Comparison of ENCODE assay signal across 31 cellular contexts in genomic region chr5:110108520-110108919, GRCh38.
"Had no signal": no experiment of that assay in that cellular context is flagged by ENCODE, and none has a peak within 500 bp of the region (broad histone marks: within the 10 kb centered on the region; RNA-seq: fewer than 3 reads in every experiment).

No MANE protein-coding gene starts in this region.

- H3K4me1 Mint-ChIP-seq: activated T-helper 17 cell treated with anti-CD3 and anti-CD28 coated beads, Interleukin-2, amount 50 U/mL, for 72 hours had no signal

- H3K36me3 Mint-ChIP-seq: activated naive CD4-positive, alpha-beta T cell treated with anti-CD3 and anti-CD28 coated beads, Interleukin-2, amount 50 U/mL, for 72 hours; activated naive CD8-positive, alpha-beta T cell treated with anti-CD3 and anti-CD28 coated beads, Interleukin-2, amount 10 ng/mL, durations not matched to agents 7 days and 5 days; brain; WTC11 had no signal

- H3K4me3 ChIP-seq: colonic mucosa, esophagus muscularis mucosa, gastrocnemius medialis, heart right ventricle, hepatocyte had no signal

- H3K79me2 ChIP-seq: hepatocyte had no signal

- H3K9me3 ChIP-seq: ascending aorta, colonic mucosa, esophagus muscularis mucosa, gastrocnemius medialis, heart right ventricle had no signal

- H3K27ac Mint-ChIP-seq: activated CD4-positive, alpha-beta T cell treated with anti-CD3 and anti-CD28 coated beads, Interleukin-2, amount 10 ng/mL, durations not matched to agents 7 days and 5 days; activated CD8-positive, alpha-beta T cell treated with anti-CD3 and anti-CD28 coated beads for 36 hours; activated naive CD4-positive, alpha-beta T cell treated with anti-CD3 and anti-CD28 coated beads for 36 hours; activated naive CD8-positive, alpha-beta T cell treated with anti-CD3 and anti-CD28 coated beads, Interleukin-2, amount 10 ng/mL, durations not matched to agents 7 days and 5 days; activated T-helper 17 cell treated with anti-CD3 and anti-CD28 coated beads, Interleukin-2, amount 50 U/mL, for 72 hours; brain; dendritic cell treated with granulocyte-macrophage colony-stimulating factor and Interleukin-4, amounts not matched to agents 40 ng/mL and 50 ng/mL, for 4 days; effector memory CD8-positive, alpha-beta T cell; WTC11 had no signal

- H3K4me3 Mint-ChIP-seq: activated CD4-positive, alpha-beta T cell treated with anti-CD3 and anti-CD28 coated beads, Interleukin-2, amount 10 ng/mL, durations not matched to agents 7 days and 5 days; activated CD8-positive, alpha-beta T cell treated with anti-CD3 and anti-CD28 coated beads for 36 hours; activated naive CD8-positive, alpha-beta T cell treated with anti-CD3 and anti-CD28 coated beads, Interleukin-2, amount 10 ng/mL, durations not matched to agents 7 days and 5 days; activated T-cell treated with anti-CD3 and anti-CD28 coated beads, Interleukin-2, amount 50 U/mL, for 4 hours; activated T-helper 17 cell treated with anti-CD3 and anti-CD28 coated beads, Interleukin-2, amount 50 U/mL, for 72 hours; brain; dendritic cell treated with granulocyte-macrophage colony-stimulating factor and Interleukin-4, amounts not matched to agents 40 ng/mL and 50 ng/mL, for 4 days; effector memory CD8-positive, alpha-beta T cell; WTC11 had no signal

- H3K27ac ChIP-seq: colonic mucosa, esophagus muscularis mucosa, foreskin keratinocyte, gastrocnemius medialis, heart right ventricle, hepatocyte, VCaP had no signal

- H3K9me3 Mint-ChIP-seq: activated CD4-positive, alpha-beta T cell treated with anti-CD3 and anti-CD28 coated beads, Interleukin-2, amount 10 ng/mL, durations not matched to agents 7 days and 5 days; activated CD8-positive, alpha-beta T cell treated with anti-CD3 and anti-CD28 coated beads for 36 hours; activated naive CD4-positive, alpha-beta T cell treated with anti-CD3 and anti-CD28 coated beads for 36 hours; activated naive CD4-positive, alpha-beta T cell treated with anti-CD3 and anti-CD28 coated beads, Interleukin-2, amount 50 U/mL, for 72 hours; activated naive CD8-positive, alpha-beta T cell treated with anti-CD3 and anti-CD28 coated beads, Interleukin-2, amount 10 ng/mL, durations not matched to agents 7 days and 5 days; activated T-cell treated with anti-CD3 and anti-CD28 coated beads, Interleukin-2, amount 50 U/mL, for 4 hours; activated T-helper 17 cell treated with anti-CD3 and anti-CD28 coated beads, Interleukin-2, amount 50 U/mL, for 72 hours; brain; dendritic cell treated with granulocyte-macrophage colony-stimulating factor and Interleukin-4, amounts not matched to agents 40 ng/mL and 50 ng/mL, for 4 days; effector memory CD8-positive, alpha-beta T cell; WTC11 had no signal

- H2AFZ ChIP-seq: hepatocyte had no signal

- H3K36me3 ChIP-seq: ascending aorta, colonic mucosa, esophagus muscularis mucosa, gastrocnemius medialis, heart right ventricle had no signal

- FAIRE-seq: bronchial epithelial cell had no signal

- H3K27me3 Mint-ChIP-seq: activated CD4-positive, alpha-beta T cell treated with anti-CD3 and anti-CD28 coated beads, Interleukin-2, amount 10 ng/mL, durations not matched to agents 7 days and 5 days; activated CD8-positive, alpha-beta T cell treated with anti-CD3 and anti-CD28 coated beads for 36 hours; activated naive CD8-positive, alpha-beta T cell treated with anti-CD3 and anti-CD28 coated beads, Interleukin-2, amount 10 ng/mL, durations not matched to agents 7 days and 5 days had no signal

- DNase-seq: activated CD4-positive, alpha-beta T cell treated with anti-CD3 and anti-CD28 coated beads for 1 hour; activated CD4-positive, alpha-beta T cell treated with anti-CD3 and anti-CD28 coated beads for 4 hours; activated CD4-positive, alpha-beta T cell treated with anti-CD3 and anti-CD28 coated beads, Interleukin-2, amount 10 ng/mL, durations not matched to agents 7 days and 5 days; activated CD4-positive, alpha-beta T cell treated with anti-CD3 and anti-CD28 coated beads, Interleukin-2, amount 50 U/mL, for 4 hours; activated CD8-positive, alpha-beta memory T cell treated with anti-CD3 and anti-CD28 coated beads for 24 hours; activated CD8-positive, alpha-beta T cell treated with anti-CD3 and anti-CD28 coated beads for 36 hours; activated effector memory CD4-positive, alpha-beta T cell treated with Interleukin-2 at 50 U/mL for 16 hours; activated gamma-delta T cell treated with Interleukin-2 at 50 U/mL for 16 hours; activated naive CD4-positive, alpha-beta T cell treated with anti-CD3 and anti-CD28 coated beads for 36 hours; activated naive CD8-positive, alpha-beta T cell treated with anti-CD3 and anti-CD28 coated beads, Interleukin-2, amount 10 ng/mL, durations not matched to agents 7 days and 5 days; activated T-cell treated with anti-CD3 and anti-CD28 coated beads, Interleukin-2, amount 50 U/mL, for 4 hours; central memory CD4-positive, alpha-beta T cell; cerebellar nuclear complex; colonic mucosa; effector CD4-positive, alpha-beta T cell; effector memory CD8-positive, alpha-beta T cell; erythroblast; foreskin keratinocyte; gastrocnemius medialis; heart right ventricle; T-helper 2 cell had no signal

- H3K27me3 ChIP-seq: ascending aorta, colonic mucosa, esophagus muscularis mucosa, gastrocnemius medialis, hepatocyte had no signal

- ATAC-seq: activated CD8-positive, alpha-beta T cell treated with anti-CD3 and anti-CD28 coated beads for 36 hours; activated naive CD4-positive, alpha-beta T cell treated with anti-CD3 and anti-CD28 coated beads, Interleukin-2, amount 50 U/mL, for 72 hours; activated T-cell treated with anti-CD3 and anti-CD28 coated beads, Interleukin-2, amount 50 U/mL, for 4 hours; activated T-helper 17 cell treated with anti-CD3 and anti-CD28 coated beads, Interleukin-2, amount 50 U/mL, for 72 hours; effector memory CD8-positive, alpha-beta T cell; foreskin keratinocyte; gastrocnemius medialis; heart right ventricle; WTC11 had no signal

- H3K4me1 ChIP-seq: colonic mucosa, foreskin keratinocyte, gastrocnemius medialis had no signal
